In the genomic region with DNA sequence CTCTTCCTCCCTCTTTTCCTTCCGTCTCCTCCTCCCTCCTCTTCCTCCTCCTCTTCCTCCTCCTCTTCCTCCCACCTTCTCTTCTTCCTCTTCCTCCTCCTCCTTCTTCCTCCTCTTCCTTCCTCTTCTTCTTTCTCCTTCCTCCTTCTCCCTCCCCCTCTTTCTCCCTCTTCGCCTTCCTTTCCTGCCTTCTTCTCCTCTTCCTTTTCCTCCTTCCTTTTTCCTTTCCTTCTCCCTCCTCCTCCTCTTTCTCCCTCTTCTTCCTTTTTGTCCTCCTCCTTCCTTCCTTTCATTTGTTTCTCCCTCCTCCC, we compare ENCODE assay signal across 37 cellular contexts. TPM values are rescaled to one million over a fixed set of nuclear protein-coding genes. Genes with fewer than 3 reads are reported as not detected.
"Had no signal": no experiment of that assay in that cellular context is flagged by ENCODE, and none has a peak within 500 bp of the region (broad histone marks: within the 10 kb centered on the region; RNA-seq: fewer than 3 reads in every experiment).

No MANE protein-coding gene starts in this region.

- H3K9me3 ChIP-seq: adrenal gland, body of pancreas, breast epithelium had no signal

- H3K4me3 Mint-ChIP-seq: activated B cell treated with CpG ODN at 0.5 μM for 24 hours; activated CD4-positive, alpha-beta memory T cell treated with anti-CD3 and anti-CD28 coated beads for 36 hours; activated CD4-positive, alpha-beta T cell treated with anti-CD3 and anti-CD28 coated beads, Interleukin-2, amount 10 ng/mL, durations not matched to agents 24 days and 14 days; activated CD8-positive, alpha-beta T cell treated with anti-CD3 and anti-CD28 coated beads for 36 hours; activated naive CD4-positive, alpha-beta T cell treated with anti-CD3 and anti-CD28 coated beads for 36 hours; activated naive CD8-positive, alpha-beta T cell treated with anti-CD3 and anti-CD28 coated beads for 36 hours; activated T-cell treated with anti-CD3 and anti-CD28 coated beads, Interleukin-2, amount 50 U/mL, for 4 hours; activated T-cell treated with anti-CD3 and anti-CD28 coated beads, Interleukin-2, amount 50 U/mL, for 72 hours; activated T-helper 1 cell treated with anti-CD3 and anti-CD28 coated beads, Interleukin-12 subunit alpha, Interleukin-12 subunit beta, Interleukin-2, Interleukin-4 antibody, amounts not matched to agents 30 ng/mL and 10 ng/mL and 1 ng/mL, durations not matched to agents 14 hours and 24 hours and 36 hours; activated T-helper 17 cell treated with anti-CD3 and anti-CD28 coated beads, Interleukin-2, amount 50 U/mL, for 72 hours; T-helper 2 cell treated with Interferon-gamma antibody and Interleukin-4, amounts not matched to agents 5 μg/mL and 100 μg/mL, for 36 hours had no signal

- FAIRE-seq: astrocyte, colon, TTC549 had no signal

- H3K4me1 ChIP-seq: body of pancreas, breast epithelium had no signal

- H3K36me3 ChIP-seq: breast epithelium had no signal

- H3K27me3 Mint-ChIP-seq: activated B cell treated with CpG ODN at 0.5 μM for 24 hours; activated CD4-positive, alpha-beta T cell treated with anti-CD3 and anti-CD28 coated beads, Interleukin-2, amount 10 ng/mL, durations not matched to agents 24 days and 14 days; activated CD8-positive, alpha-beta T cell treated with anti-CD3 and anti-CD28 coated beads for 36 hours had no signal

- H3K4me3 ChIP-seq: adrenal gland, body of pancreas, breast epithelium had no signal

- H3K4me1 Mint-ChIP-seq: activated B cell treated with CpG ODN at 0.5 μM for 24 hours; activated CD4-positive, alpha-beta T cell treated with anti-CD3 and anti-CD28 coated beads, Interleukin-2, amount 10 ng/mL, durations not matched to agents 24 days and 14 days; activated naive CD8-positive, alpha-beta T cell treated with anti-CD3 and anti-CD28 coated beads for 36 hours; activated T-helper 17 cell treated with anti-CD3 and anti-CD28 coated beads, Interleukin-2, amount 50 U/mL, for 72 hours had no signal

- H3K27ac ChIP-seq: adrenal gland, body of pancreas, brain microvascular endothelial cell, breast epithelium, VCaP had no signal

- H3K27me3 ChIP-seq: adrenal gland, body of pancreas, brain microvascular endothelial cell, breast epithelium had no signal

- ATAC-seq: activated CD8-positive, alpha-beta T cell treated with anti-CD3 and anti-CD28 coated beads for 36 hours; activated naive CD4-positive, alpha-beta T cell treated with anti-CD3 and anti-CD28 coated beads, Interleukin-2, amount 50 U/mL, for 72 hours; activated T-cell treated with anti-CD3 and anti-CD28 coated beads, Interleukin-2, amount 50 U/mL, for 4 hours; activated T-cell treated with anti-CD3 and anti-CD28 coated beads, Interleukin-2, amount 50 U/mL, for 72 hours; activated T-helper 17 cell treated with anti-CD3 and anti-CD28 coated beads, Interleukin-2, amount 50 U/mL, for 72 hours; body of pancreas had no signal

- DNase-seq: activated B cell treated with CpG ODN at 0.5 μM for 24 hours; activated CD4-positive, alpha-beta memory T cell treated with anti-CD3 and anti-CD28 coated beads for 36 hours; activated CD4-positive, alpha-beta T cell treated with anti-CD3 and anti-CD28 coated beads for 4 hours; activated CD4-positive, alpha-beta T cell treated with anti-CD3 and anti-CD28 coated beads, Interleukin-2, amount 10 ng/mL, durations not matched to agents 24 days and 14 days; activated CD4-positive, alpha-beta T cell treated with anti-CD3 and anti-CD28 coated beads, Interleukin-2, amount 50 U/mL, for 1 hour; activated CD4-positive, alpha-beta T cell treated with anti-CD3 and anti-CD28 coated beads, Interleukin-2, amount 50 U/mL, for 4 hours; activated CD4-positive, CD25-positive, alpha-beta regulatory T cell treated with anti-CD3 and anti-CD28 coated beads, Interleukin-2, amount 50 U/mL, for 72 hours; activated CD8-positive, alpha-beta memory T cell treated with anti-CD3 and anti-CD28 coated beads, Interleukin-2, amount 50 U/mL, for 4 hours; activated CD8-positive, alpha-beta T cell treated with anti-CD3 and anti-CD28 coated beads for 36 hours; activated effector memory CD4-positive, alpha-beta T cell treated with anti-CD3 and anti-CD28 coated beads, Interleukin-2, amount 50 U/mL, for 16 hours; activated gamma-delta T cell treated with Interleukin-2 at 50 U/mL for 16 hours; activated naive CD4-positive, alpha-beta T cell; activated naive CD4-positive, alpha-beta T cell treated with anti-CD3 and anti-CD28 coated beads for 36 hours; activated naive CD4-positive, alpha-beta T cell treated with anti-CD3 and anti-CD28 coated beads, Interleukin-2, amount 50 U/mL, for 16 hours; activated naive CD8-positive, alpha-beta T cell treated with anti-CD3 and anti-CD28 coated beads for 36 hours; activated T-cell treated with anti-CD3 and anti-CD28 coated beads for 4 hours; activated T-cell treated with anti-CD3 and anti-CD28 coated beads, Interleukin-2, amount 50 U/mL, for 1 hour; activated T-cell treated with anti-CD3 and anti-CD28 coated beads, Interleukin-2, amount 50 U/mL, for 4 hours; activated T-cell treated with anti-CD3 and anti-CD28 coated beads, Interleukin-2, amount 50 U/mL, for 72 hours; amniotic stem cell; body of pancreas; central memory CD4-positive, alpha-beta T cell; T-helper 9 cell had no signal

- H3K36me3 Mint-ChIP-seq: activated CD4-positive, alpha-beta memory T cell treated with anti-CD3 and anti-CD28 coated beads for 36 hours; activated naive CD4-positive, alpha-beta T cell treated with anti-CD3 and anti-CD28 coated beads, Interleukin-2, amount 50 U/mL, for 72 hours; activated naive CD8-positive, alpha-beta T cell treated with anti-CD3 and anti-CD28 coated beads for 36 hours had no signal

- H3K27ac Mint-ChIP-seq: activated B cell treated with CpG ODN at 0.5 μM for 24 hours; activated CD4-positive, alpha-beta memory T cell treated with anti-CD3 and anti-CD28 coated beads for 36 hours; activated CD4-positive, alpha-beta T cell treated with anti-CD3 and anti-CD28 coated beads, Interleukin-2, amount 10 ng/mL, durations not matched to agents 24 days and 14 days; activated CD8-positive, alpha-beta T cell treated with anti-CD3 and anti-CD28 coated beads for 36 hours; activated naive CD4-positive, alpha-beta T cell treated with anti-CD3 and anti-CD28 coated beads for 36 hours; activated naive CD4-positive, alpha-beta T cell treated with anti-CD3 and anti-CD28 coated beads, Interleukin-2, amount 50 U/mL, for 72 hours; activated naive CD8-positive, alpha-beta T cell treated with anti-CD3 and anti-CD28 coated beads for 36 hours; activated T-cell treated with anti-CD3 and anti-CD28 coated beads, Interleukin-2, amount 50 U/mL, for 72 hours; activated T-helper 1 cell treated with anti-CD3 and anti-CD28 coated beads, Interleukin-12 subunit alpha, Interleukin-12 subunit beta, Interleukin-2, Interleukin-4 antibody, amounts not matched to agents 30 ng/mL and 10 ng/mL and 1 ng/mL, durations not matched to agents 14 hours and 24 hours and 36 hours; activated T-helper 17 cell treated with anti-CD3 and anti-CD28 coated beads, Interleukin-2, amount 50 U/mL, for 72 hours; T-helper 2 cell treated with Interferon-gamma antibody and Interleukin-4, amounts not matched to agents 5 μg/mL and 100 μg/mL, for 36 hours had no signal

- H3K9me3 Mint-ChIP-seq: activated CD4-positive, alpha-beta memory T cell treated with anti-CD3 and anti-CD28 coated beads for 36 hours; activated CD4-positive, alpha-beta T cell treated with anti-CD3 and anti-CD28 coated beads, Interleukin-2, amount 10 ng/mL, durations not matched to agents 24 days and 14 days; activated CD8-positive, alpha-beta T cell treated with anti-CD3 and anti-CD28 coated beads for 36 hours; activated naive CD4-positive, alpha-beta T cell treated with anti-CD3 and anti-CD28 coated beads for 36 hours; activated naive CD4-positive, alpha-beta T cell treated with anti-CD3 and anti-CD28 coated beads, Interleukin-2, amount 50 U/mL, for 72 hours; activated naive CD8-positive, alpha-beta T cell treated with anti-CD3 and anti-CD28 coated beads for 36 hours; activated T-cell treated with anti-CD3 and anti-CD28 coated beads, Interleukin-2, amount 50 U/mL, for 4 hours; activated T-cell treated with anti-CD3 and anti-CD28 coated beads, Interleukin-2, amount 50 U/mL, for 72 hours; activated T-helper 1 cell treated with anti-CD3 and anti-CD28 coated beads, Interleukin-12 subunit alpha, Interleukin-12 subunit beta, Interleukin-2, Interleukin-4 antibody, amounts not matched to agents 30 ng/mL and 10 ng/mL and 1 ng/mL, durations not matched to agents 14 hours and 24 hours and 36 hours; activated T-helper 17 cell treated with anti-CD3 and anti-CD28 coated beads, Interleukin-2, amount 50 U/mL, for 72 hours; T-helper 2 cell treated with Interferon-gamma antibody and Interleukin-4, amounts not matched to agents 5 μg/mL and 100 μg/mL, for 36 hours had no signal

RNA-seq across cellular contexts. Expression of a gene that starts 36.0 kb away (rescaled TPM):
- total RNA-seq: activated B cell treated with CpG ODN at 0.5 μM for 24 hours; activated CD4-positive, alpha-beta memory T cell treated with anti-CD3 and anti-CD28 coated beads for 36 hours; activated CD4-positive, alpha-beta T cell treated with anti-CD3 and anti-CD28 coated beads, Interleukin-2, amount 10 ng/mL, durations not matched to agents 24 days and 14 days; activated CD8-positive, alpha-beta memory T cell treated with anti-CD3 and anti-CD28 coated beads for 36 hours; activated CD8-positive, alpha-beta T cell treated with anti-CD3 and anti-CD28 coated beads for 36 hours; activated naive CD4-positive, alpha-beta T cell treated with anti-CD3 and anti-CD28 coated beads for 36 hours; activated naive CD4-positive, alpha-beta T cell treated with anti-CD3 and anti-CD28 coated beads, Interleukin-2, amount 50 U/mL, for 72 hours; activated T-cell treated with anti-CD3 and anti-CD28 coated beads, Interleukin-2, amount 50 U/mL, for 72 hours; activated T-helper 1 cell treated with anti-CD3 and anti-CD28 coated beads, Interleukin-12 subunit alpha, Interleukin-12 subunit beta, Interleukin-2, Interleukin-4 antibody, amounts not matched to agents 30 ng/mL and 10 ng/mL and 1 ng/mL, durations not matched to agents 14 hours and 24 hours and 36 hours; activated T-helper 17 cell treated with anti-CD3 and anti-CD28 coated beads, Interleukin-2, amount 50 U/mL, for 72 hours; astrocyte had no signal

RNA-seq across cellular contexts. Expression of a gene that starts 41.6 kb away (rescaled TPM):
- total RNA-seq: activated B cell treated with CpG ODN at 0.5 μM for 24 hours; activated CD4-positive, alpha-beta memory T cell treated with anti-CD3 and anti-CD28 coated beads for 36 hours; activated CD4-positive, alpha-beta T cell treated with anti-CD3 and anti-CD28 coated beads, Interleukin-2, amount 10 ng/mL, durations not matched to agents 24 days and 14 days; activated CD8-positive, alpha-beta memory T cell treated with anti-CD3 and anti-CD28 coated beads for 36 hours; activated CD8-positive, alpha-beta T cell treated with anti-CD3 and anti-CD28 coated beads for 36 hours; activated naive CD4-positive, alpha-beta T cell treated with anti-CD3 and anti-CD28 coated beads for 36 hours; activated naive CD4-positive, alpha-beta T cell treated with anti-CD3 and anti-CD28 coated beads, Interleukin-2, amount 50 U/mL, for 72 hours; activated naive CD8-positive, alpha-beta T cell treated with anti-CD3 and anti-CD28 coated beads for 36 hours; activated T-cell treated with anti-CD3 and anti-CD28 coated beads, Interleukin-2, amount 50 U/mL, for 4 hours; activated T-cell treated with anti-CD3 and anti-CD28 coated beads, Interleukin-2, amount 50 U/mL, for 72 hours; activated T-helper 1 cell treated with anti-CD3 and anti-CD28 coated beads, Interleukin-12 subunit alpha, Interleukin-12 subunit beta, Interleukin-2, Interleukin-4 antibody, amounts not matched to agents 30 ng/mL and 10 ng/mL and 1 ng/mL, durations not matched to agents 14 hours and 24 hours and 36 hours; activated T-helper 17 cell treated with anti-CD3 and anti-CD28 coated beads, Interleukin-2, amount 50 U/mL, for 72 hours; aorta; breast epithelium; cardiac septum had no signal
- polyA plus RNA-seq: aorta had no signal
